In the genomic region with DNA sequence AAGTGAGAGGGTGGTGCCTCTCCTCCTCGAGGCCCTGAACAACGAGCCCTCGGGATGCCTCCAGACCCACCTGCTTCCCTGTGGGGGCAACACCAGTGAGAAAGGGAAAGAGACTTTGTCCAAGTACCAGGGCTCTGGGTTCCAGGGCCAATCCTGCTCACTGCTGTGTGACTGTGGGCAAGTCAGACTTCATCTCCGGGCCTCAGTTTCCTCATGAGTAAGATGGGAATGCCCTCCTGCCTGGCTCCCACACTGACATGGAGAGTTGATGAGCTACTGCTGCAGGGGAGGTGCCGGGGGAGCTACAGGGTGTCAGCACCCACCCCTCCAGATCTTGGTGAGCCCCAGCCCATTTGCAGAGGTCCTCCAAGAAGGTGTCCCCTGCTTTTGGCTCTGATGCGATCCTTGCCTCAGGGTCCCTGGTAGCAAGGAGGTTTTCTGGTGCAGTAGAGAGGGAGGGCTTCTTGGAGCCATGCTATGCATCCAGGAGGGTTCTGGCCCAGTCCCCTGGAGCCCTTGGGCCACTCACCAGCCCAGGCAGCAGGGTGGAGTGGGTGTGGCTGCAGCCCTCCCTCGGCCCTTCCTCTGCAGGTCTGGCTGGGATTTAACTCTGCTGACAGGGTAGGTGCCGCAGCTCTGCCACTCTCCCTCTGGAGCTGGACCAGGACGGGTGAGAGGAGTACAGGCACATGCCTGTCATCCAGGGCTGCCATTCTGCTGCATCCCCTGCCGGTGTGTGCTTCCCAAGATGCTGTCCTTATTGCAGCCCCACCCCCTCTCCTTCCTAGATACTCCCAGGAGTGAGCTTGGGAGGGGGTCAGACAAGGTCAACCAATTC, we compare ENCODE assay signal across 21 cellular contexts. TPM values are rescaled to one million over a fixed set of nuclear protein-coding genes. Genes with fewer than 3 reads are reported as not detected.
DNase-seq lines count a peak whose midpoint lies in the region; ATAC-seq, FAIRE-seq and TF ChIP-seq lines count a peak whose summit lies in the region.
"Had no signal": no experiment of that assay in that cellular context is flagged by ENCODE, and none has a peak within 500 bp of the region (broad histone marks: within the 10 kb centered on the region; RNA-seq: fewer than 3 reads in every experiment).

No MANE protein-coding gene starts in this region.

- no peak overlapping the region for H3K23ac ChIP-seq in H1 (ENCODE audit: insufficient read length)
- peak overlapping the region; percentile 56 for H3K23ac ChIP-seq in neuronal stem cell (ENCODE audit: low read depth, low read length, poor library complexity)

- no peak for TF ChIP-seq CTCF in breast epithelium (IDR thresholded peaks at IDR 0.05)
- TF ChIP-seq CTCF in MCF 10A (IDR thresholded peaks at IDR 0.05; ENCODE audit: unreplicated experiment), result no peak
- TF ChIP-seq CTCF in H1 (IDR thresholded peaks at IDR 0.05; ENCODE audit: control extremely low read depth in 1 of 3, insufficient read depth in 1 of 3, low read depth in 1 of 3, low read length in 3 of 3), result no peak
- no peak for TF ChIP-seq CTCF in upper lobe of right lung (IDR thresholded peaks at IDR 0.05)
- no peak for TF ChIP-seq CTCF in mucosa of descending colon (IDR thresholded peaks at IDR 0.05)

- no peak overlapping the region for H3K9ac ChIP-seq in H1 (replicated peaks in 1 of 4; ENCODE audit: extremely low read depth in 1 of 4, low read depth in 3 of 4, low read length in 3 of 4)
- H3K9ac ChIP-seq in neuronal stem cell (ENCODE audit: low read depth, low read length, poor library complexity), result no peak overlapping the region

- H3K4me1 ChIP-seq in breast epithelium (peaks cover 11 to 12% of the 10 kb centered on the region in 2 donors), H1 (replicated peaks in 1 of 4; ENCODE audit: control insufficient read depth in 3 of 4, insufficient read depth in 4 of 4, low read length in 3 of 4) (peaks cover 6 to 16% (median 12%) of the 10 kb centered on the region in 4 experiments), neuronal stem cell (ENCODE audit: control insufficient read depth in 2 of 2, insufficient read depth in 1 of 2, low read depth in 1 of 2, low read length in 2 of 2) (peaks cover 9 to 18% of the 10 kb centered on the region in 2 donors), upper lobe of right lung (peaks cover 20% of the 10 kb centered on the region), mucosa of descending colon (ENCODE audit: low read depth) (peaks cover 15% of the 10 kb centered on the region)

- H3K36me3 Mint-ChIP-seq in MCF 10A (ENCODE audit: insufficient read depth, unreplicated experiment), result peaks cover 5% of the 10 kb centered on the region
- H3K36me3 Mint-ChIP-seq: activated naive CD4-positive, alpha-beta T cell treated with anti-CD3 and anti-CD28 coated beads, Interleukin-2, amount 50 U/mL, for 24 hours; immature natural killer cell; naive thymus-derived CD8-positive, alpha-beta T cell; type B pancreatic cell had no signal

- no peaks in the 10 kb centered on the region for H3K23me2 ChIP-seq in H1 (ENCODE audit: low read depth, low read length)

- H3K4me2 ChIP-seq in H1 (ENCODE audit: insufficient read depth in 1 of 2, low read depth in 2 of 2, low read length in 2 of 2) (no peak overlapping the region), neuronal stem cell (ENCODE audit: insufficient read depth, low read length, poor library complexity, severe bottlenecking) (no peak overlapping the region)
- H3K4me2 ChIP-seq: PC-9 had no signal

- FAIRE-seq in H1 (lab: Jason Lieb, UNC), result no peak
- FAIRE-seq: bronchial epithelial cell, HepG2 had no signal

- H3K27ac Mint-ChIP-seq in MCF 10A (ENCODE audit: low read depth, unreplicated experiment), result no peak overlapping the region
- H3K27ac Mint-ChIP-seq: activated naive CD4-positive, alpha-beta T cell treated with anti-CD3 and anti-CD28 coated beads, Interleukin-2, amount 50 U/mL, for 24 hours; type B pancreatic cell had no signal

- H2BK12ac ChIP-seq in H1 (ENCODE audit: low read depth, low read length), result 0 out of 2 replicates have a peak overlapping the region, but pooled peaks have one; percentile 93
- H2BK12ac ChIP-seq in neuronal stem cell (ENCODE audit: low read length), result no peak overlapping the region

- no peak for DNase-seq in breast epithelium (ENCODE audit: low spot score in 2 of 2)
- DNase-seq in MCF 10A (ENCODE audit: unreplicated experiment), result no peak
- DNase-seq in H1 (ENCODE audit: low read depth in 1 of 2, low spot score in 2 of 2), result no peak
- no peak for DNase-seq in neuronal stem cell (ENCODE audit: low spot score)
- peak; percentile 49 for DNase-seq in upper lobe of right lung
- no peak for DNase-seq in mucosa of descending colon
- no peak for DNase-seq in DMS79 (lab: John Stamatoyannopoulos, UW)
- no peak for DNase-seq in DMS 273 treated with DMSO at 0.1 percent for 48 hours (lab: John Stamatoyannopoulos, UW)
- DNase-seq: activated CD4-positive, alpha-beta T cell treated with anti-CD3 and anti-CD28 coated beads for 4 hours; activated CD8-positive, alpha-beta memory T cell treated with anti-CD3 and anti-CD28 coated beads, Interleukin-2, amount 50 U/mL, for 4 hours; immature natural killer cell; MG63; NCI-H1436 treated with DMSO at 0.1 percent for 48 hours; PC-9; stimulated activated naive CD4-positive, alpha-beta T cell; T1000 had no signal

- TF ChIP-seq POLR2A in breast epithelium (IDR thresholded peaks at IDR 0.05), result no peak
- no peak for TF ChIP-seq POLR2A in H1 (IDR thresholded peaks at IDR 0.05; ENCODE audit: control extremely low read depth in 1 of 2, low read depth in 2 of 2, low read length in 2 of 2)

- H3K4me1 Mint-ChIP-seq in MCF 10A (ENCODE audit: insufficient read depth, unreplicated experiment), result peaks cover 27% of the 10 kb centered on the region

- no peak overlapping the region for H3K18ac ChIP-seq in H1 (ENCODE audit: extremely low read depth, low read length)
- peak overlapping the region; percentile 49 for H3K18ac ChIP-seq in neuronal stem cell (ENCODE audit: low read length)

- H2AFZ ChIP-seq in H1 (ENCODE audit: low read length), result no peak overlapping the region
- H2AFZ ChIP-seq in neuronal stem cell (ENCODE audit: low read length), result no peak overlapping the region
- H2AFZ ChIP-seq: PC-9 had no signal

- no peaks in the 10 kb centered on the region for H3K36me3 ChIP-seq in breast epithelium
- no peaks in the 10 kb centered on the region for H3K36me3 ChIP-seq in H1 (ENCODE audit: control insufficient read depth in 2 of 4, insufficient read depth in 4 of 4, low read length in 3 of 4)
- H3K36me3 ChIP-seq in neuronal stem cell (replicated peaks in 1 of 2; ENCODE audit: control insufficient read depth in 2 of 2, insufficient read depth in 2 of 2, low read length in 2 of 2), result peaks cover 2 to 15% of the 10 kb centered on the region in 2 donors
- no peaks in the 10 kb centered on the region for H3K36me3 ChIP-seq in upper lobe of right lung
- no peaks in the 10 kb centered on the region for H3K36me3 ChIP-seq in mucosa of descending colon (ENCODE audit: low read depth)

- H3K27ac ChIP-seq in breast epithelium (peak overlapping the region; percentile 91 to 99), H1 (ENCODE audit: low read depth, low read length) (no peak overlapping the region), neuronal stem cell (replicated peaks; ENCODE audit: low read length) (no peak overlapping the region), upper lobe of right lung (peak overlapping the region; percentile 91)
- H3K27ac ChIP-seq: PC-9 had no signal

- H2AK5ac ChIP-seq in H1 (ENCODE audit: low read depth, low read length) (no peak overlapping the region), neuronal stem cell (ENCODE audit: low read depth, low read length) (peak overlapping the region; percentile 87)

- no peak for ATAC-seq in upper lobe of right lung
- ATAC-seq in mucosa of descending colon, result no peak
- ATAC-seq: HepG2; naive thymus-derived CD8-positive, alpha-beta T cell had no signal

- H3K27me3 Mint-ChIP-seq in MCF 10A (ENCODE audit: insufficient read depth, unreplicated experiment), result no peaks in the 10 kb centered on the region
- H3K27me3 Mint-ChIP-seq: activated naive CD4-positive, alpha-beta T cell treated with anti-CD3 and anti-CD28 coated beads, Interleukin-2, amount 50 U/mL, for 24 hours; naive thymus-derived CD8-positive, alpha-beta T cell had no signal

- H3K4me3 ChIP-seq in breast epithelium (no peak overlapping the region), H1 (ENCODE audit: extremely low read depth in 1 of 4, insufficient read depth in 2 of 4, low read depth in 3 of 4, low read length in 4 of 4) (no peak overlapping the region), neuronal stem cell (ENCODE audit: low read length in 2 of 2) (no peak overlapping the region), upper lobe of right lung (no peak overlapping the region), mucosa of descending colon (no peak overlapping the region)
- H3K4me3 ChIP-seq: MG63, PC-9 had no signal

- no peak overlapping the region for H2BK120ac ChIP-seq in H1 (replicated peaks; ENCODE audit: low read depth, low read length)
- no peak overlapping the region for H2BK120ac ChIP-seq in neuronal stem cell (ENCODE audit: low read depth, low read length)

- no peak overlapping the region for H3K4me3 Mint-ChIP-seq in MCF 10A (ENCODE audit: unreplicated experiment)
- H3K4me3 Mint-ChIP-seq: activated naive CD4-positive, alpha-beta T cell treated with anti-CD3 and anti-CD28 coated beads, Interleukin-2, amount 50 U/mL, for 24 hours; immature natural killer cell; type B pancreatic cell had no signal

- H2BK20ac ChIP-seq in H1 (ENCODE audit: low read length), result 0 out of 2 replicates have a peak overlapping the region, but pooled peaks have one; percentile 3

- no peak overlapping the region for H3K4ac ChIP-seq in H1 (replicated peaks; ENCODE audit: insufficient read length, low read depth, low read length)
- H3K4ac ChIP-seq in neuronal stem cell (ENCODE audit: low read length), result no peak overlapping the region

- no peak overlapping the region for H3K14ac ChIP-seq in H1 (ENCODE audit: insufficient read length)
- H3K14ac ChIP-seq in neuronal stem cell (ENCODE audit: low read length), result no peak overlapping the region

- H2BK5ac ChIP-seq in H1 (ENCODE audit: low read depth, low read length) (no peak overlapping the region), neuronal stem cell (ENCODE audit: low read length) (peak overlapping the region; percentile 57)

- H3K9me3 ChIP-seq in breast epithelium (no peaks in the 10 kb centered on the region), H1 (ENCODE audit: insufficient read depth in 2 of 2, low read depth in 1 of 2, low read length in 1 of 2) (no peaks in the 10 kb centered on the region), neuronal stem cell (replicated peaks in 1 of 2; ENCODE audit: control insufficient read depth in 2 of 2, insufficient read depth in 1 of 2, low read depth in 1 of 2, low read length in 2 of 2) (no peaks in the 10 kb centered on the region), upper lobe of right lung (no peaks in the 10 kb centered on the region), mucosa of descending colon (no peaks in the 10 kb centered on the region)
- H3K9me3 ChIP-seq: MG63 had no signal

- peak overlapping the region; percentile 51; the same call in 1 of the 2 replicates for H4K8ac ChIP-seq in H1 (ENCODE audit: extremely low read depth, insufficient read depth, low read length)
- H4K8ac ChIP-seq in neuronal stem cell (ENCODE audit: low read depth, low read length), result no peak overlapping the region

- H3K79me1 ChIP-seq in H1 (ENCODE audit: low read depth, low read length), result no peaks in the 10 kb centered on the region
- H3K79me1 ChIP-seq in neuronal stem cell (ENCODE audit: low read depth, low read length), result no peaks in the 10 kb centered on the region

- H3K9me3 Mint-ChIP-seq in MCF 10A (ENCODE audit: unreplicated experiment), result no peaks in the 10 kb centered on the region
- H3K9me3 Mint-ChIP-seq: activated naive CD4-positive, alpha-beta T cell treated with anti-CD3 and anti-CD28 coated beads, Interleukin-2, amount 50 U/mL, for 24 hours; immature natural killer cell; naive thymus-derived CD8-positive, alpha-beta T cell; type B pancreatic cell had no signal

- CTCF ChIA-PET in MCF 10A (lab: Yijun Ruan, JAX) (interaction anchor here (0.6 to 1.6 kb wide), 5 partner anchors 8 to 369 kb away, joined by 3 to 8 read pairs (median 3); no protein-coding TSS in a partner anchor), H1 (lab: Charles Lee; ENCODE audit: partially characterized antibody) (interaction anchor here (0.6 to 7.0 kb wide), 8 partner anchors 12 to 201 kb away, joined by 3 to 55 read pairs (median 3); no protein-coding TSS in a partner anchor)

- H4K91ac ChIP-seq in H1 (replicated peaks; ENCODE audit: insufficient read length, low read length) (no peak overlapping the region), neuronal stem cell (ENCODE audit: low read depth, low read length, poor library complexity) (no peak overlapping the region)

- no peak overlapping the region for H2BK15ac ChIP-seq in H1 (ENCODE audit: low read length)
- H2BK15ac ChIP-seq in neuronal stem cell (ENCODE audit: low read length), result peak overlapping the region; percentile 51

- 91% methylated on average over 9 of the region's 10 CpGs; no CpG with 5 or more reads in 1 of the 2 experiments for WGBS in H1 (ENCODE audit: extremely low coverage in 1 of 2, insufficient coverage in 1 of 2, insufficient read length in 1 of 2, insufficient replicate concordance in 2 of 2, low coverage in 1 of 2, low lambda C conversion rate in 2 of 2, missing lambda C conversion rate in 1 of 2), 2 experiments
- no CpG with 5 or more reads among the region's 10 CpGs for WGBS in neuronal stem cell (ENCODE audit: extremely low coverage in 2 of 2, insufficient read length in 2 of 2, insufficient replicate concordance in 1 of 2), 2 donors

- POLR2A ChIA-PET in MCF 10A (lab: Yijun Ruan, JAX), result no interaction called here
- POLR2A ChIA-PET in H1 (lab: Charles Lee; ENCODE audit: partially characterized antibody), result interaction anchor here (0.7 to 1.4 kb wide), 5 partner anchors 13 to 249 kb away, joined by 3 to 4 read pairs (median 3); a partner anchor contains a TSS

- H3K56ac ChIP-seq in H1 (replicated peaks; ENCODE audit: insufficient read length, low read depth, low read length), result no peak overlapping the region

- intact Hi-C loops in breast epithelium (cut with DNase I; ENCODE audit: low total_unique reads) (no loop called here), MCF 10A (cut with micrococcal nuclease) (no loop called here), upper lobe of right lung (cut with DNase I) (no loop called here), mucosa of descending colon (cut with DNase I, micrococcal nuclease) (no loop called here)

- no peaks in the 10 kb centered on the region for H4K20me1 ChIP-seq in H1 (replicated peaks in 1 of 2; ENCODE audit: control insufficient read depth in 1 of 2, insufficient read depth in 2 of 2, low read length in 2 of 2)

- no peak for TF ChIP-seq RAD21 in H1 (IDR thresholded peaks at IDR 0.05 in 1 of 2, conservative IDR thresholded peaks at IDR 0.05 in 1 of 2; ENCODE audit: low read depth in 2 of 2, low read length in 2 of 2)

- H3K27me3 ChIP-seq in breast epithelium (no peaks in the 10 kb centered on the region), H1 (replicated peaks in 1 of 4; ENCODE audit: control insufficient read depth in 3 of 4, extremely low read depth in 1 of 4, insufficient read depth in 3 of 4, low read length in 3 of 4) (no peaks in the 10 kb centered on the region), neuronal stem cell (ENCODE audit: control insufficient read depth in 3 of 3, insufficient read depth in 3 of 3, low read depth in 1 of 3, low read length in 3 of 3) (peaks cover 0 to 6% (median 3%) of the 10 kb centered on the region in 3 experiments), upper lobe of right lung (no peaks in the 10 kb centered on the region)
- H3K27me3 ChIP-seq: MG63 had no signal

- no peak for TF ChIP-seq EP300 in H1 (IDR thresholded peaks at IDR 0.05; ENCODE audit: borderline replicate concordance in 1 of 2, low read depth in 2 of 2, low read length in 2 of 2)

- no peak overlapping the region for H4K5ac ChIP-seq in H1 (ENCODE audit: insufficient read length, low read depth, low read length)

- BruUV-seq in MCF 10A (replicated peaks; lab: Mats Ljungman, UMichigan), result no TSS peak

- H3K79me2 ChIP-seq in H1 (ENCODE audit: control insufficient read depth in 1 of 2, insufficient read depth in 2 of 2, low read length in 2 of 2), result no peaks in the 10 kb centered on the region

RNA-seq across cellular contexts. Expression of a gene that starts 26.9 kb away (rescaled TPM):
- 10 to 100 TPM in 2 of 3 donors, 1 to 10 TPM in 1; 5.6 to 11.3 (median 10.8) TPM for total RNA-seq in breast epithelium
- 4.7 and 4.9 TPM in 2 replicates for total RNA-seq in MCF 10A (2022)
- total RNA-seq in H1 (2021; fragmentation: NEBNext Ultra II Directional; extraction: Animal tissue kit (Norgen Biotek cat#: 25700)), result 8.1 and 9.3 TPM in 2 replicates
- polyA plus RNA-seq in H1 (2011; rRNA removed), result 14.4 and 22.7 TPM in 2 replicates
- polyA plus RNA-seq in H1 (2011; cell fraction: cytosol; rRNA removed), result 13.3 TPM
- polyA plus RNA-seq in H1 (2011; cell fraction: nucleus; rRNA removed), result 25.7 TPM
- 6.5 to 22.3 TPM (median 16.9 TPM) in 4 replicates for polyA plus RNA-seq in H1 (2012, experiment 1 of 2)
- 32.8 TPM for polyA plus RNA-seq in H1 (2012, experiment 2 of 2)
- polyA plus RNA-seq in H1 (2013, experiment 1 of 2), result 29.6 TPM
- polyA plus RNA-seq in H1 (2013, experiment 2 of 2), result 31.4 TPM
- 11.7 and 13.9 TPM in 2 replicates for polyA minus RNA-seq in H1 (2011; rRNA and poly(A)+ RNA removed)
- 14.2 TPM for polyA minus RNA-seq in H1 (2011; cell fraction: cytosol; rRNA and poly(A)+ RNA removed)
- 11.9 TPM for polyA minus RNA-seq in H1 (2011; cell fraction: nucleus; rRNA and poly(A)+ RNA removed)
- polyA plus RNA-seq in neuronal stem cell (2013, experiment 1 of 2), result 67.0 TPM
- 68.3 TPM for polyA plus RNA-seq in neuronal stem cell (2013, experiment 2 of 2)
- 11.1 TPM for total RNA-seq in upper lobe of right lung
- total RNA-seq in mucosa of descending colon, result 1 to 10 TPM in 2 of 3 donors, under 1 TPM in 1; 0.87 to 7.9 (median 5.1) TPM

RNA-seq across cellular contexts. Expression of a gene that starts 39.0 kb away (rescaled TPM):
- total RNA-seq in breast epithelium (10 to 100 TPM in 1 of 3 donors, 1 to 10 TPM in 2; 8.5 to 10.7 (median 9.7) TPM), MCF 10A (2022) (12.0 and 17.6 TPM in 2 replicates), upper lobe of right lung (23.4 TPM), mucosa of descending colon (10 to 100 TPM; 11.5 to 13.4 (median 12.4) TPM)
- 2.6 and 3.8 TPM in 2 replicates for total RNA-seq in H1 (2021; fragmentation: NEBNext Ultra II Directional; extraction: Animal tissue kit (Norgen Biotek cat#: 25700))
- polyA plus RNA-seq in H1 (2011; rRNA removed), result 3.2 and 6.4 TPM in 2 replicates
- 4.6 TPM for polyA plus RNA-seq in H1 (2011; cell fraction: cytosol; rRNA removed)
- polyA plus RNA-seq in H1 (2011; cell fraction: nucleus; rRNA removed), result 6.9 TPM
- 2.2 to 3.0 TPM (median 2.4 TPM) in 4 replicates for polyA plus RNA-seq in H1 (2012, experiment 1 of 2)
- polyA plus RNA-seq in H1 (2012, experiment 2 of 2), result 2.8 TPM
- 2.8 TPM for polyA plus RNA-seq in H1 (2013, experiment 1 of 2)
- polyA plus RNA-seq in H1 (2013, experiment 2 of 2), result 2.6 TPM
- 2.1 and 3.2 TPM in 2 replicates for polyA minus RNA-seq in H1 (2011; rRNA and poly(A)+ RNA removed)
- 1.7 TPM for polyA minus RNA-seq in H1 (2011; cell fraction: cytosol; rRNA and poly(A)+ RNA removed)
- 3.4 TPM for polyA minus RNA-seq in H1 (2011; cell fraction: nucleus; rRNA and poly(A)+ RNA removed)
- polyA plus RNA-seq in neuronal stem cell (2013, experiment 1 of 2), result 2.2 TPM
- 2.3 TPM for polyA plus RNA-seq in neuronal stem cell (2013, experiment 2 of 2)

RNA-seq across cellular contexts. Expression of a gene that starts 41.4 kb away (rescaled TPM):
- 100 to 1,000 TPM in 1 of 3 donors, 10 to 100 TPM in 2; 37.8 to 103 (median 49.8) TPM for total RNA-seq in breast epithelium
- 33.4 and 33.9 TPM in 2 replicates for total RNA-seq in MCF 10A (2022)
- total RNA-seq in H1 (2021; fragmentation: NEBNext Ultra II Directional; extraction: Animal tissue kit (Norgen Biotek cat#: 25700)), result 30.3 and 31.2 TPM in 2 replicates
- polyA plus RNA-seq in H1 (2011; rRNA removed), result 14.9 and 30.4 TPM in 2 replicates
- polyA plus RNA-seq in H1 (2011; cell fraction: cytosol; rRNA removed), result 12.2 TPM
- polyA plus RNA-seq in H1 (2011; cell fraction: nucleus; rRNA removed), result 26.0 TPM
- 25.9 to 33.8 TPM (median 31.4 TPM) in 4 replicates for polyA plus RNA-seq in H1 (2012, experiment 1 of 2)
- polyA plus RNA-seq in H1 (2012, experiment 2 of 2), result 33.5 TPM
- polyA plus RNA-seq in H1 (2013, experiment 1 of 2), result 25.2 TPM
- polyA plus RNA-seq in H1 (2013, experiment 2 of 2), result 25.0 TPM
- polyA minus RNA-seq in H1 (2011; rRNA and poly(A)+ RNA removed), result 12.2 and 13.9 TPM in 2 replicates
- polyA minus RNA-seq in H1 (2011; cell fraction: cytosol; rRNA and poly(A)+ RNA removed), result 35.0 TPM
- polyA minus RNA-seq in H1 (2011; cell fraction: nucleus; rRNA and poly(A)+ RNA removed), result 20.9 TPM
- polyA plus RNA-seq in neuronal stem cell (2013, experiment 1 of 2), result 19.7 TPM
- polyA plus RNA-seq in neuronal stem cell (2013, experiment 2 of 2), result 20.5 TPM
- total RNA-seq in upper lobe of right lung, result 82.9 TPM
- 10 to 100 TPM; 27.6 to 52.2 (median 35.6) TPM for total RNA-seq in mucosa of descending colon

Comparison
In these comparisons a context has a peak if more than half of its experiments do, and no peak if none do; other contexts are left out.
1. H3K27ac ChIP-seq: peak in breast epithelium (2 of 2) and upper lobe of right lung (single experiment); none in H1 (single experiment) and neuronal stem cell (single experiment).